8 cellular contexts compared by ENCODE assay signal in genomic region chr1:222712253-222713090, GRCh38.
DNase-seq lines count a peak whose midpoint lies in the region; ATAC-seq and TF ChIP-seq lines count a peak whose summit lies in the region.

Gene AIDA, minus strand, starts transcription at chr1:222712491. Its CDS starts 174 bp downstream, at chr1:222712317.
Gene BROX, plus strand, starts transcription at chr1:222712564. Its CDS starts 3,136 bp downstream, at chr1:222715700.

- peak; percentile 70 for ATAC-seq in GM19043 (IDR thresholded peaks at IDR 0.05; ENCODE audit: low read depth, unreplicated experiment)
- peak; percentile 83 for ATAC-seq in HG03354 (IDR thresholded peaks at IDR 0.05; ENCODE audit: poor library complexity, severe bottlenecking, unreplicated experiment)

- DNase-seq in AG09319 (ENCODE audit: extremely low read depth, low read depth) (peak; percentile 50), NCI-H446 (lab: John Stamatoyannopoulos, UW) (peak; percentile 92 to 94), islet precursor cell (peak; percentile 96)
- peak; percentile 91 for DNase-seq in activated CD4-positive, CD25-positive, alpha-beta regulatory T cell treated with anti-CD3 and anti-CD28 coated beads, Interleukin-2, amount 50 U/mL, for 16 hours (ENCODE audit: low read depth, low spot score)
- peak; percentile 91 for DNase-seq in central memory CD4-positive, alpha-beta T cell
- DNase-seq in stimulated activated CD4-positive, alpha-beta T cell treated with anti-CD3 and anti-CD28 coated beads, Interleukin-12 subunit alpha, Interleukin-12 subunit beta, amount 100 ng/mL, for 48 hours (ENCODE audit: low read depth in 2 of 3, low spot score in 1 of 3), result peak; percentile 88 to 96 (median 94)

- TF ChIP-seq CTCF in AG09319 (IDR thresholded peaks at IDR 0.05; ENCODE audit: low read depth, low read length), result no peak

Comparison
In these comparisons a context has a peak if more than half of its experiments do, and no peak if none do; other contexts are left out.
1. Peak in every context shown above with its lines: DNase-seq and ATAC-seq.